In genomic region chr9:132181796-132182521, GRCh38 we compare ENCODE assay signal across 15 cellular contexts. TPM values are rescaled to one million over a fixed set of nuclear protein-coding genes. Genes with fewer than 3 reads are reported as not detected.
A peak's percentile ranks its signal among the peaks of the same experiment; 100 is the strongest.
DNase-seq lines count a peak whose midpoint lies in the region; ATAC-seq lines count a peak whose summit lies in the region.
"Had no signal": no experiment of that assay in that cellular context is flagged by ENCODE, and none has a peak within 500 bp of the region (broad histone marks: within the 10 kb centered on the region; RNA-seq: fewer than 3 reads in every experiment).

No MANE protein-coding gene starts in this region.

- ATAC-seq in Right ventricle myocardium superior (ENCODE audit: poor library complexity) (peak; percentile 82), HG02763 (IDR thresholded peaks at IDR 0.05; ENCODE audit: unreplicated experiment) (no peak)
- ATAC-seq: effector memory CD8-positive, alpha-beta T cell had no signal

- DNase-seq in C1 segment of cervical spinal cord (lab: John Stamatoyannopoulos, UW) (peak in 10 of 14 donors; percentile 40 to 86 (median 70)), NCI-H82 treated with DMSO at 0.1 percent for 48 hours (lab: John Stamatoyannopoulos, UW; ENCODE audit: unreplicated experiment) (peak; percentile 96), Right ventricle myocardium superior (peak; percentile 56), occipital lobe (lab: John Stamatoyannopoulos, UW) (peak; percentile 58), Kasumi-1 (lab: John Stamatoyannopoulos, UW) (no peak), MV-4-11 (lab: John Stamatoyannopoulos, UW) (no peak)
- no peak for DNase-seq in activated T-cell treated with anti-CD3 and anti-CD28 coated beads, Interleukin-2, amount 50 U/mL, for 48 hours
- DNase-seq: activated CD4-positive, CD25-positive, alpha-beta regulatory T cell treated with anti-CD3 and anti-CD28 coated beads, Interleukin-2, amount 50 U/mL, for 72 hours; activated T-cell treated with anti-CD3 and anti-CD28 coated beads, Interleukin-2, amount 50 U/mL, for 1 hour; aorta; effector memory CD8-positive, alpha-beta T cell; HCEC 1CT; pancreas; stimulated activated naive CD4-positive, alpha-beta T cell had no signal

- intact Hi-C loops in Right ventricle myocardium superior (cut with DNase I), result no loop called here

RNA-seq across cellular contexts. Expression of gene NTNG2, which starts 20.1 kb away (rescaled TPM):
- total RNA-seq in Right ventricle myocardium superior, result 1.8 TPM
- total RNA-seq in occipital lobe, result 46.3 TPM

Comparison
In these comparisons a context has a peak if more than half of its experiments do, and no peak if none do; other contexts are left out.
1. DNase-seq: peak in C1 segment of cervical spinal cord (10 of 14), NCI-H82 treated with DMSO at 0.1 percent for 48 hours (single experiment), Right ventricle myocardium superior (single experiment) and occipital lobe (single experiment); none in Kasumi-1 (0 of 2), MV-4-11 (single experiment) and activated T-cell treated with anti-CD3 and anti-CD28 coated beads, Interleukin-2, amount 50 U/mL, for 48 hours (0 of 2).
2. RNA of gene NTNG2, which starts 20.1 kb away (total RNA-seq): 46.3 TPM in occipital lobe (single experiment); 1.8 TPM in Right ventricle myocardium superior (single experiment); every median in the first group is over 10 times any median in the second.